32 cellular contexts compared by ENCODE assay signal in genomic region chr6:148183776-148184175, GRCh38.
"Had no signal": no experiment of that assay in that cellular context is flagged by ENCODE, and none has a peak within 500 bp of the region (broad histone marks: within the 10 kb centered on the region; RNA-seq: fewer than 3 reads in every experiment).

No MANE protein-coding gene starts in this region.

- H3K36me3 ChIP-seq: adrenal gland, brain microvascular endothelial cell, breast epithelium had no signal

- H3K27ac ChIP-seq: adrenal gland, body of pancreas, brain microvascular endothelial cell, breast epithelium, VCaP had no signal

- ATAC-seq: activated CD8-positive, alpha-beta T cell treated with anti-CD3 and anti-CD28 coated beads for 36 hours; activated naive CD4-positive, alpha-beta T cell treated with anti-CD3 and anti-CD28 coated beads, Interleukin-2, amount 50 U/mL, for 72 hours; activated T-cell treated with anti-CD3 and anti-CD28 coated beads, Interleukin-2, amount 50 U/mL, for 4 hours; activated T-cell treated with anti-CD3 and anti-CD28 coated beads, Interleukin-2, amount 50 U/mL, for 72 hours; activated T-helper 17 cell treated with anti-CD3 and anti-CD28 coated beads, Interleukin-2, amount 50 U/mL, for 72 hours; body of pancreas had no signal

- H3K4me1 ChIP-seq: adrenal gland, breast epithelium had no signal

- DNase-seq: activated B cell treated with CpG ODN at 0.5 μM for 24 hours; activated CD4-positive, alpha-beta memory T cell treated with anti-CD3 and anti-CD28 coated beads for 36 hours; activated CD4-positive, alpha-beta T cell treated with anti-CD3 and anti-CD28 coated beads for 4 hours; activated CD4-positive, alpha-beta T cell treated with anti-CD3 and anti-CD28 coated beads, Interleukin-2, amount 10 ng/mL, durations not matched to agents 24 days and 14 days; activated CD4-positive, alpha-beta T cell treated with anti-CD3 and anti-CD28 coated beads, Interleukin-2, amount 50 U/mL, for 1 hour; activated CD4-positive, alpha-beta T cell treated with anti-CD3 and anti-CD28 coated beads, Interleukin-2, amount 50 U/mL, for 4 hours; activated CD4-positive, CD25-positive, alpha-beta regulatory T cell treated with anti-CD3 and anti-CD28 coated beads, Interleukin-2, amount 50 U/mL, for 72 hours; activated CD8-positive, alpha-beta memory T cell treated with anti-CD3 and anti-CD28 coated beads, Interleukin-2, amount 50 U/mL, for 4 hours; activated CD8-positive, alpha-beta T cell treated with anti-CD3 and anti-CD28 coated beads for 36 hours; activated effector memory CD4-positive, alpha-beta T cell treated with anti-CD3 and anti-CD28 coated beads, Interleukin-2, amount 50 U/mL, for 16 hours; activated gamma-delta T cell treated with Interleukin-2 at 50 U/mL for 16 hours; activated naive CD4-positive, alpha-beta T cell; activated naive CD4-positive, alpha-beta T cell treated with anti-CD3 and anti-CD28 coated beads for 36 hours; activated naive CD4-positive, alpha-beta T cell treated with anti-CD3 and anti-CD28 coated beads, Interleukin-2, amount 50 U/mL, for 16 hours; activated naive CD8-positive, alpha-beta T cell treated with anti-CD3 and anti-CD28 coated beads for 36 hours; activated T-cell treated with anti-CD3 and anti-CD28 coated beads for 4 hours; activated T-cell treated with anti-CD3 and anti-CD28 coated beads, Interleukin-2, amount 50 U/mL, for 1 hour; activated T-cell treated with anti-CD3 and anti-CD28 coated beads, Interleukin-2, amount 50 U/mL, for 4 hours; activated T-cell treated with anti-CD3 and anti-CD28 coated beads, Interleukin-2, amount 50 U/mL, for 72 hours; adrenal gland; amniotic stem cell; aorta; body of pancreas; brain microvascular endothelial cell; central memory CD4-positive, alpha-beta T cell; T-helper 1 cell; T-helper 2 cell; T-helper 9 cell had no signal

- H3K4me3 ChIP-seq: adrenal gland, body of pancreas, breast epithelium had no signal

- H3K9me3 ChIP-seq: adrenal gland, body of pancreas, breast epithelium had no signal

- H3K27me3 ChIP-seq: adrenal gland, body of pancreas, brain microvascular endothelial cell, breast epithelium had no signal
